ENCODE assay signal across 8 cellular contexts in genomic region chr5:157860898-157861894, GRCh38. TPM values are rescaled to one million over a fixed set of nuclear protein-coding genes. Genes with fewer than 3 reads are reported as not detected.
DNase-seq lines count a peak whose midpoint lies in the region; ATAC-seq and FAIRE-seq lines count a peak whose summit lies in the region.

No MANE protein-coding gene starts in this region.

- no peak for FAIRE-seq in HTR-8/SVneo (lab: Jason Lieb, UNC)

- intact Hi-C loops in left colon (cut with DNase I, micrococcal nuclease) = no loop called here

- peak; percentile 76 for ATAC-seq in GM18511 (IDR thresholded peaks at IDR 0.05; ENCODE audit: unreplicated experiment)
- ATAC-seq in GM21528 (IDR thresholded peaks at IDR 0.05; ENCODE audit: low FRiP score, unreplicated experiment) = peak; percentile 85
- ATAC-seq in HG03521 (IDR thresholded peaks at IDR 0.05; ENCODE audit: unreplicated experiment) = peak; percentile 64
- peak; percentile 59 for ATAC-seq in left colon

- peak; percentile 38 to 41 for DNase-seq in left colon
- DNase-seq in NCI-H2107 (lab: John Stamatoyannopoulos, UW) = no peak
- no peak for DNase-seq in KG1 (lab: John Stamatoyannopoulos, UW)
- no peak for DNase-seq in activated CD4-positive, CD25-positive, alpha-beta regulatory T cell (lab: John Stamatoyannopoulos, UW)
- DNase-seq in HTR-8/SVneo (ENCODE audit: insufficient read length, low spot score) = no peak

RNA-seq across cellular contexts. Expression of gene CLINT1, which starts 2.3 kb away (rescaled TPM):
- total RNA-seq in left colon = 100 to 1,000 TPM; 108 to 139 TPM

Comparison
In these comparisons a context has a peak if more than half of its experiments do, and no peak if none do; other contexts are left out.
1. DNase-seq: peak in left colon (2 of 2); none in NCI-H2107 (single experiment), KG1 (single experiment), activated CD4-positive, CD25-positive, alpha-beta regulatory T cell (0 of 4) and HTR-8/SVneo (single experiment).
2. Peak in every context shown above with its lines, with median percentiles within 50 percentile points of each other: ATAC-seq.